19 cellular contexts compared by ENCODE assay signal in genomic region chr9:136054798-136055714, GRCh38. TPM values are rescaled to one million over a fixed set of nuclear protein-coding genes. Genes with fewer than 3 reads are reported as not detected.
A peak's percentile ranks its signal among the peaks of the same experiment; 100 is the strongest.
DNase-seq lines count a peak whose midpoint lies in the region; ATAC-seq, FAIRE-seq and TF ChIP-seq lines count a peak whose summit lies in the region.
"Had no signal": no experiment of that assay in that cellular context is flagged by ENCODE, and none has a peak within 500 bp of the region (broad histone marks: within the 10 kb centered on the region; RNA-seq: fewer than 3 reads in every experiment).

No MANE protein-coding gene starts in this region.

- no peak for TF ChIP-seq RAD21 in A549 (conservative IDR thresholded peaks at IDR 0.05 in 1 of 2, IDR thresholded peaks at IDR 0.05 in 1 of 2)

- no peak for TF ChIP-seq POLR2A in A549 (IDR thresholded peaks at IDR 0.05; ENCODE audit: low read length)

- H3K36me3 Mint-ChIP-seq in Calu3 (ENCODE audit: insufficient read depth, unreplicated experiment) = peaks cover 10% of the 10 kb centered on the region
- no peaks in the 10 kb centered on the region for H3K36me3 Mint-ChIP-seq in immature natural killer cell
- H3K36me3 Mint-ChIP-seq in activated T-helper 17 cell treated with anti-CD3 and anti-CD28 coated beads, Interleukin-2, amount 50 U/mL, for 72 hours (ENCODE audit: low read depth) = no peaks in the 10 kb centered on the region
- H3K36me3 Mint-ChIP-seq: stimulated activated memory B cell treated with anti-CD40 and anti-IgM and Interleukin-4, amounts not matched to agents 10 μg/mL and 1 μg/mL and 100 μg/mL, for 72 hours had no signal

- peaks cover 65% of the 10 kb centered on the region for H3K4me1 ChIP-seq in A549
- peaks cover 70% of the 10 kb centered on the region for H3K4me1 ChIP-seq in lower lobe of right lung
- H3K4me1 ChIP-seq in pancreas = peaks cover 13 to 20% (median 16%) of the 10 kb centered on the region in 3 donors

- peaks cover 2% of the 10 kb centered on the region for H3K36me3 ChIP-seq in lower lobe of right lung
- no peaks in the 10 kb centered on the region for H3K36me3 ChIP-seq in pancreas
- H3K36me3 ChIP-seq: adrenal gland, cardiac muscle cell had no signal

- H3K9me3 Mint-ChIP-seq in Calu3 (ENCODE audit: low read depth, unreplicated experiment) (no peaks in the 10 kb centered on the region), immature natural killer cell (no peaks in the 10 kb centered on the region)
- H3K9me3 Mint-ChIP-seq in activated T-helper 17 cell treated with anti-CD3 and anti-CD28 coated beads, Interleukin-2, amount 50 U/mL, for 72 hours = no peaks in the 10 kb centered on the region
- H3K9me3 Mint-ChIP-seq: stimulated activated memory B cell treated with anti-CD40 and anti-IgM and Interleukin-4, amounts not matched to agents 10 μg/mL and 1 μg/mL and 100 μg/mL, for 72 hours had no signal

- no peak overlapping the region for H3K4me3 ChIP-seq in A549
- no peak overlapping the region for H3K4me3 ChIP-seq in lower lobe of right lung
- H3K4me3 ChIP-seq in pancreas = no peak overlapping the region
- H3K4me3 ChIP-seq: adrenal gland, cardiac muscle cell, K562, mucosa of descending colon had no signal

- ATAC-seq in A549 = no peak
- ATAC-seq in lower lobe of right lung = no peak
- ATAC-seq in pancreas = no peak
- no peak for ATAC-seq in activated T-helper 17 cell treated with anti-CD3 and anti-CD28 coated beads, Interleukin-2, amount 50 U/mL, for 72 hours (replicated peaks)
- ATAC-seq: K562; left colon; mucosa of descending colon; sciatic nerve; stimulated activated memory B cell treated with anti-CD40 and anti-IgM and Interleukin-4, amounts not matched to agents 10 μg/mL and 1 μg/mL and 100 μg/mL, for 72 hours had no signal

- intact Hi-C loops in Calu3 (cut with micrococcal nuclease; ENCODE audit: unreplicated experiment) (loop anchor here (10.0 kb wide), 1 partner anchor 90 kb away; the partner anchor contains the start of gene UBAC1), lower lobe of right lung (cut with DNase I) (no loop called here), pancreas (cut with DNase I) (no loop called here)

- WGBS in A549 (ENCODE audit: missing lambda C conversion rate) = 81% methylated on average over 17 of the region's 18 CpGs
- WGBS in pancreas, 2 donors = 83 to 86% methylated on average over 18 of the region's 18 CpGs

- TF ChIP-seq CTCF in A549 (IDR thresholded peaks at IDR 0.05) = no peak
- no peak for TF ChIP-seq CTCF in Calu3 (IDR thresholded peaks at IDR 0.05; ENCODE audit: unreplicated experiment)
- no peak for TF ChIP-seq CTCF in RWPE1 (conservative IDR thresholded peaks at IDR 0.05; ENCODE audit: low read depth)
- no peak for TF ChIP-seq CTCF in lower lobe of right lung (IDR thresholded peaks at IDR 0.05)
- TF ChIP-seq CTCF in pancreas (IDR thresholded peaks at IDR 0.05) = no peak

- CTCF ChIA-PET in A549 (lab: Yijun Ruan, JAX) (interaction anchor here (1.2 to 6.3 kb wide), 3 partner anchors 34 to 88 kb away, joined by 3 to 44 read pairs (median 24); no protein-coding TSS in a partner anchor), Calu3 (lab: Charles Lee) (no interaction called here), RWPE1 (lab: Yijun Ruan, JAX) (no interaction called here)

- no peaks in the 10 kb centered on the region for H3K27me3 ChIP-seq in lower lobe of right lung (ENCODE audit: low read depth)
- no peaks in the 10 kb centered on the region for H3K27me3 ChIP-seq in pancreas
- H3K27me3 ChIP-seq: adrenal gland had no signal

- no peak for DNase-seq in A549 (ENCODE audit: low read depth in 1 of 2, low spot score in 1 of 2)
- DNase-seq in Calu3 = no peak
- DNase-seq in RWPE1 (ENCODE audit: low spot score) = no peak
- no peak for DNase-seq in immature natural killer cell
- DNase-seq in lower lobe of right lung = no peak
- no peak for DNase-seq in pancreas
- no peak for DNase-seq in activated CD4-positive, alpha-beta T cell treated with anti-CD3 and anti-CD28 coated beads, Interleukin-2, amount 50 U/mL, for 48 hours
- DNase-seq: COR-L47, left colon, mucosa of descending colon, MV-4-11, NCI-H2029 treated with DMSO at 0.1 percent for 48 hours had no signal

- H3K27ac ChIP-seq in A549 (peak overlapping the region; percentile 99), RWPE1 (peak overlapping the region; percentile 99), lower lobe of right lung (no peak overlapping the region), pancreas (no peak overlapping the region)
- H3K27ac ChIP-seq: adrenal gland, cardiac muscle cell had no signal

- H3K4me1 Mint-ChIP-seq in Calu3 (ENCODE audit: low read depth, unreplicated experiment) = peaks cover 17% of the 10 kb centered on the region
- peaks cover 39 to 43% of the 10 kb centered on the region in 2 donors for H3K4me1 Mint-ChIP-seq in immature natural killer cell
- H3K4me1 Mint-ChIP-seq in activated T-helper 17 cell treated with anti-CD3 and anti-CD28 coated beads, Interleukin-2, amount 50 U/mL, for 72 hours = no peaks in the 10 kb centered on the region

- H3K27me3 Mint-ChIP-seq in Calu3 (ENCODE audit: unreplicated experiment) = no peaks in the 10 kb centered on the region
- peaks cover 0 to 4% (median 3%) of the 10 kb centered on the region in 3 donors for H3K27me3 Mint-ChIP-seq in immature natural killer cell (ENCODE audit: low read depth in 3 of 3)
- no peaks in the 10 kb centered on the region for H3K27me3 Mint-ChIP-seq in activated T-helper 17 cell treated with anti-CD3 and anti-CD28 coated beads, Interleukin-2, amount 50 U/mL, for 72 hours

- no peak overlapping the region for H3K4me3 Mint-ChIP-seq in Calu3 (ENCODE audit: low read depth, unreplicated experiment)
- H3K4me3 Mint-ChIP-seq in immature natural killer cell = peak overlapping the region in 3 of 5 donors; percentile 46 to 59 (median 50)
- H3K4me3 Mint-ChIP-seq in activated T-helper 17 cell treated with anti-CD3 and anti-CD28 coated beads, Interleukin-2, amount 50 U/mL, for 72 hours = no peak overlapping the region

- TF ChIP-seq EP300 in A549 (IDR thresholded peaks at IDR 0.05) = no peak

- H3K4me2 ChIP-seq in A549 = peak overlapping the region; percentile 98

- no peak for FAIRE-seq in A549 (lab: Jason Lieb, UNC)
- FAIRE-seq in pancreas (lab: Jason Lieb, UNC) = no peak
- FAIRE-seq: K562, RCC 7860 had no signal

- no TSS peak for BruUV-seq in Calu3 (replicated peaks; lab: Mats Ljungman, UMichigan)

- POLR2A ChIA-PET in A549 (lab: Yijun Ruan, JAX) = no interaction called here
- POLR2A ChIA-PET in RWPE1 (lab: Yijun Ruan, JAX; ENCODE audit: low non-redundant PET) = no interaction called here

- peak overlapping the region; percentile 44 for H3K27ac Mint-ChIP-seq in Calu3 (ENCODE audit: unreplicated experiment)
- peak overlapping the region in 1 of 6 donors; percentile 40 for H3K27ac Mint-ChIP-seq in immature natural killer cell
- no peak overlapping the region for H3K27ac Mint-ChIP-seq in activated T-helper 17 cell treated with anti-CD3 and anti-CD28 coated beads, Interleukin-2, amount 50 U/mL, for 72 hours
- H3K27ac Mint-ChIP-seq: stimulated activated memory B cell treated with anti-CD40 and anti-IgM and Interleukin-4, amounts not matched to agents 10 μg/mL and 1 μg/mL and 100 μg/mL, for 72 hours had no signal

- H3K9me3 ChIP-seq in A549 (no peaks in the 10 kb centered on the region), lower lobe of right lung (no peaks in the 10 kb centered on the region), pancreas (no peaks in the 10 kb centered on the region)
- H3K9me3 ChIP-seq: adrenal gland, mucosa of descending colon had no signal

TF ChIP-seq in A549, 52 proteins besides CTCF, POLR2A, EP300 and RAD21 (continues in another document):
- TF ChIP-seq TFCP2L1 (CRISPR knock-in tag; IDR thresholded peaks at IDR 0.05) (no peak), ATOH8 (CRISPR knock-in tag; IDR thresholded peaks at IDR 0.05; ENCODE audit: low read depth) (no peak), POLR2AphosphoS2 (conservative IDR thresholded peaks at IDR 0.05; ENCODE audit: low read length) (no peak), TP53 (CRISPR knock-in tag; IDR thresholded peaks at IDR 0.05) (no peak), MAZ (IDR thresholded peaks at IDR 0.05; ENCODE audit: borderline replicate concordance, low read depth, low read length) (no peak), HES2 (IDR thresholded peaks at IDR 0.05) (no peak)

RNA-seq across cellular contexts. Expression of gene NACC2, which starts 40.0 kb away (rescaled TPM):
- polyA plus RNA-seq in A549 (2011; rRNA removed) (12.7 and 16.1 TPM in 2 replicates), A549 (2017; fragmentation: RNase III; extraction: RNeasy Plus Mini Kit Qiagen cat#74134 plus additional on column Dnase treatment) (28.4 to 29.5 TPM (median 29.2 TPM) in 3 replicates), immature natural killer cell (1 to 10 TPM; 2.1 to 6.2 (median 2.8) TPM), pancreas (1 to 10 TPM; 4.3 to 5.5 TPM)
- 24.7 and 31.7 TPM in 2 replicates for polyA plus RNA-seq in A549 (2012; cell fraction: cytosol; rRNA removed)
- polyA plus RNA-seq in A549 (2012; cell fraction: nucleus; rRNA removed) = 60.5 and 64.5 TPM in 2 replicates
- polyA minus RNA-seq in A549 (2011; rRNA and poly(A)+ RNA removed) = 16.6 and 18.9 TPM in 2 replicates
- total RNA-seq in Calu3 (2022) (19.3 and 24.8 TPM in 2 replicates), lower lobe of right lung (27.0 TPM), pancreas (10 to 100 TPM in 2 of 6 donors, 1 to 10 TPM in 4; 6.8 to 12.4 (median 8.9) TPM)
- total RNA-seq in activated T-helper 17 cell treated with anti-CD3 and anti-CD28 coated beads, Interleukin-2, amount 50 U/mL, for 72 hours = 1 to 10 TPM; 7.8 to 9.7 TPM

Comparison
In these comparisons a context has a peak if more than half of its experiments do, and no peak if none do; other contexts are left out.
1. H3K27ac ChIP-seq: peak in A549 (2 of 2) and RWPE1 (single experiment); none in lower lobe of right lung (single experiment) and pancreas (0 of 4).
2. H3K4me3 Mint-ChIP-seq: peak in immature natural killer cell (3 of 5); none in Calu3 (single experiment) and activated T-helper 17 cell treated with anti-CD3 and anti-CD28 coated beads, Interleukin-2, amount 50 U/mL, for 72 hours (single experiment).